In genomic region chr10:27433976-27434375, GRCh38 we compare ENCODE assay signal across 28 cellular contexts.
"Had no signal": no experiment of that assay in that cellular context is flagged by ENCODE, and none has a peak within 500 bp of the region (broad histone marks: within the 10 kb centered on the region; RNA-seq: fewer than 3 reads in every experiment).

No MANE protein-coding gene starts in this region.

- H3K36me3 ChIP-seq: ascending aorta, gastrocnemius medialis, left ventricle myocardium inferior, stomach, thyroid gland, upper lobe of left lung, vagina, WERI-Rb-1 had no signal

- H3K4me3 Mint-ChIP-seq: activated CD4-positive, alpha-beta memory T cell treated with anti-CD3 and anti-CD28 coated beads for 36 hours; activated CD4-positive, alpha-beta T cell treated with anti-CD3 and anti-CD28 coated beads, Interleukin-2, amount 10 ng/mL, durations not matched to agents 24 days and 14 days; activated naive CD4-positive, alpha-beta T cell treated with anti-CD3 and anti-CD28 coated beads, Interleukin-2, amount 10 ng/mL, durations not matched to agents 7 days and 5 days; activated naive CD8-positive, alpha-beta T cell treated with anti-CD3 and anti-CD28 coated beads, Interleukin-2, amount 10 ng/mL, durations not matched to agents 7 days and 5 days; brain; nephron; stimulated activated naive B cell treated with anti-CD40 and anti-IgM and Interleukin-4, amounts not matched to agents 10 μg/mL and 1 μg/mL and 100 μg/mL, for 72 hours had no signal

- H3K36me3 Mint-ChIP-seq: activated CD4-positive, alpha-beta memory T cell treated with anti-CD3 and anti-CD28 coated beads for 36 hours; activated naive CD4-positive, alpha-beta T cell treated with anti-CD3 and anti-CD28 coated beads, Interleukin-2, amount 10 ng/mL, durations not matched to agents 7 days and 5 days; activated naive CD8-positive, alpha-beta T cell treated with anti-CD3 and anti-CD28 coated beads, Interleukin-2, amount 10 ng/mL, durations not matched to agents 7 days and 5 days; brain; stimulated activated naive B cell treated with anti-CD40 and anti-IgM and Interleukin-4, amounts not matched to agents 10 μg/mL and 1 μg/mL and 100 μg/mL, for 72 hours had no signal

- H3K9me3 Mint-ChIP-seq: activated CD4-positive, alpha-beta memory T cell treated with anti-CD3 and anti-CD28 coated beads for 36 hours; activated CD4-positive, alpha-beta T cell treated with anti-CD3 and anti-CD28 coated beads, Interleukin-2, amount 10 ng/mL, durations not matched to agents 24 days and 14 days; activated naive CD4-positive, alpha-beta T cell treated with anti-CD3 and anti-CD28 coated beads, Interleukin-2, amount 10 ng/mL, durations not matched to agents 7 days and 5 days; activated naive CD8-positive, alpha-beta T cell treated with anti-CD3 and anti-CD28 coated beads, Interleukin-2, amount 10 ng/mL, durations not matched to agents 7 days and 5 days; stimulated activated naive B cell treated with anti-CD40 and anti-IgM and Interleukin-4, amounts not matched to agents 10 μg/mL and 1 μg/mL and 100 μg/mL, for 72 hours had no signal

- H3K27ac Mint-ChIP-seq: activated CD4-positive, alpha-beta memory T cell treated with anti-CD3 and anti-CD28 coated beads for 36 hours; activated CD4-positive, alpha-beta T cell treated with anti-CD3 and anti-CD28 coated beads, Interleukin-2, amount 10 ng/mL, durations not matched to agents 24 days and 14 days; activated naive CD4-positive, alpha-beta T cell treated with anti-CD3 and anti-CD28 coated beads, Interleukin-2, amount 10 ng/mL, durations not matched to agents 7 days and 5 days; activated naive CD8-positive, alpha-beta T cell treated with anti-CD3 and anti-CD28 coated beads, Interleukin-2, amount 10 ng/mL, durations not matched to agents 7 days and 5 days; brain; nephron; stimulated activated naive B cell treated with anti-CD40 and anti-IgM and Interleukin-4, amounts not matched to agents 10 μg/mL and 1 μg/mL and 100 μg/mL, for 72 hours had no signal

- FAIRE-seq: endothelial cell of umbilical vein had no signal

- H3K27me3 Mint-ChIP-seq: activated CD4-positive, alpha-beta memory T cell treated with anti-CD3 and anti-CD28 coated beads for 36 hours had no signal

- ATAC-seq: gastrocnemius medialis; right cardiac atrium; stimulated activated naive B cell treated with anti-CD40 and anti-IgM and Interleukin-4, amounts not matched to agents 10 μg/mL and 1 μg/mL and 100 μg/mL, for 72 hours had no signal

- DNase-seq: activated CD4-positive, alpha-beta memory T cell treated with anti-CD3 and anti-CD28 coated beads for 36 hours; activated CD4-positive, alpha-beta T cell treated with anti-CD3 and anti-CD28 coated beads, Interleukin-2, amount 10 ng/mL, durations not matched to agents 24 days and 14 days; activated CD4-positive, CD25-positive, alpha-beta regulatory T cell treated with anti-CD3 and anti-CD28 coated beads, Interleukin-2, amount 50 U/mL, for 72 hours; activated CD8-positive, alpha-beta memory T cell treated with anti-CD3 and anti-CD28 coated beads, Interleukin-2, amount 50 U/mL, for 4 hours; activated gamma-delta T cell; activated naive CD4-positive, alpha-beta T cell treated with anti-CD3 and anti-CD28 coated beads, Interleukin-2, amount 10 ng/mL, durations not matched to agents 7 days and 5 days; activated naive CD8-positive, alpha-beta T cell treated with anti-CD3 and anti-CD28 coated beads, Interleukin-2, amount 10 ng/mL, durations not matched to agents 7 days and 5 days; activated T-cell treated with anti-CD3 and anti-CD28 coated beads, Interleukin-2, amount 50 U/mL, for 1 hour; caudate nucleus; gastrocnemius medialis; islet precursor cell; left ventricle myocardium inferior; posterior cingulate gyrus; right cardiac atrium; stimulated activated CD4-positive, alpha-beta T cell treated with anti-CD3 and anti-CD28 coated beads, Interleukin-15, amount 100 ng/mL, for 24 hours; stimulated activated CD4-positive, alpha-beta T cell treated with anti-CD3 and anti-CD28 coated beads, Interleukin-2, amount 100 ng/mL, for 24 hours; stimulated activated naive B cell treated with anti-CD40 and anti-IgM and Interleukin-4, amounts not matched to agents 10 μg/mL and 1 μg/mL and 100 μg/mL, for 72 hours; stomach; thyroid gland; upper lobe of left lung; WERI-Rb-1 had no signal

- H3K27me3 ChIP-seq: ascending aorta, gastrocnemius medialis, hepatocyte, stomach, thyroid gland, upper lobe of left lung, vagina had no signal

- H3K4me3 ChIP-seq: ascending aorta, gastrocnemius medialis, hepatocyte, left ventricle myocardium inferior, lung, stomach, thyroid gland, upper lobe of left lung, vagina had no signal

- H3K4me1 Mint-ChIP-seq: activated CD4-positive, alpha-beta T cell treated with anti-CD3 and anti-CD28 coated beads, Interleukin-2, amount 10 ng/mL, durations not matched to agents 24 days and 14 days; activated naive CD4-positive, alpha-beta T cell treated with anti-CD3 and anti-CD28 coated beads, Interleukin-2, amount 10 ng/mL, durations not matched to agents 7 days and 5 days; activated naive CD8-positive, alpha-beta T cell treated with anti-CD3 and anti-CD28 coated beads, Interleukin-2, amount 10 ng/mL, durations not matched to agents 7 days and 5 days; brain; nephron had no signal
